In the genomic region with DNA sequence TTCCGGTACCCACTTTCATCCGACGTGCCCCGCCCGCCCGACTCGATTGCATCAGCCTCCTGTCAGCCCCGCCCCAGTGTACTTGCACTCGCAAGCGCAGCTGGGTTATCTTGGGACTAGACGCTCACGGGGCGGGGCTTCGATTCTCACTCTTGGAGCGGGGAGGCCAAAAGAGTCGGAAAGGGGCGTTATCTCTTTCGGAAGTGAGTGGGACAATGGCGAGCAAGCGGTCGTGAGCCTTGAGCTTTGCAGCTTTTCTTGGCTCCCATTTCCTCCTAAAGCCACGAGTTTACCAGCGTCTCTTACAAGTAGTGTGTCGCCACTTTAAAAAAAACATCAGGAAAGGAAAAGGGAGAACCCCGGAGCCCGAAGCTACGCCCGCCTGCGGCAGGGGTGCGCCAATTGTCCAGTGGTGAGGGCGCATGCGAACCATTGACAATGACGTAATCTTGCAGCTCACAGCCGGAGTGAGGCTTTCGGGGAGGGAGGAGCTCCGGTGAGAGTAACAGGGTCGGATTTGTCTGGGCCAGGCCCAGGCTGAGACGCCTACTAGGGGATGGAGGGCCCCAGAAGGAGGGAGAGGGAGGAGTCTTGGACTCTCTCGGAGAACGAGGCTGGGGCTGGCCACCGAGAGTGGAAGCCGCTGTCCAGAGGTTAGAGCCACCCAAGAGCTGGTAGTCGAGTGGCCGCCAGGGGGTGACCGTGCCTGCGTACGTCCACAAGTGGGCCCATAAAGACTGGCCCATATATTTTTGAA, we compare ENCODE assay signal across 1 cellular context.
A peak's percentile ranks its signal among the peaks of the same experiment; 100 is the strongest.
TF ChIP-seq lines count a peak whose summit lies in the region.

No MANE protein-coding gene starts in this region.

TF ChIP-seq in GM12878, 131 proteins besides CTCF, POLR2A, EP300 and RAD21 (continued from another document and continues in another):
- TF ChIP-seq, protein P1, sequence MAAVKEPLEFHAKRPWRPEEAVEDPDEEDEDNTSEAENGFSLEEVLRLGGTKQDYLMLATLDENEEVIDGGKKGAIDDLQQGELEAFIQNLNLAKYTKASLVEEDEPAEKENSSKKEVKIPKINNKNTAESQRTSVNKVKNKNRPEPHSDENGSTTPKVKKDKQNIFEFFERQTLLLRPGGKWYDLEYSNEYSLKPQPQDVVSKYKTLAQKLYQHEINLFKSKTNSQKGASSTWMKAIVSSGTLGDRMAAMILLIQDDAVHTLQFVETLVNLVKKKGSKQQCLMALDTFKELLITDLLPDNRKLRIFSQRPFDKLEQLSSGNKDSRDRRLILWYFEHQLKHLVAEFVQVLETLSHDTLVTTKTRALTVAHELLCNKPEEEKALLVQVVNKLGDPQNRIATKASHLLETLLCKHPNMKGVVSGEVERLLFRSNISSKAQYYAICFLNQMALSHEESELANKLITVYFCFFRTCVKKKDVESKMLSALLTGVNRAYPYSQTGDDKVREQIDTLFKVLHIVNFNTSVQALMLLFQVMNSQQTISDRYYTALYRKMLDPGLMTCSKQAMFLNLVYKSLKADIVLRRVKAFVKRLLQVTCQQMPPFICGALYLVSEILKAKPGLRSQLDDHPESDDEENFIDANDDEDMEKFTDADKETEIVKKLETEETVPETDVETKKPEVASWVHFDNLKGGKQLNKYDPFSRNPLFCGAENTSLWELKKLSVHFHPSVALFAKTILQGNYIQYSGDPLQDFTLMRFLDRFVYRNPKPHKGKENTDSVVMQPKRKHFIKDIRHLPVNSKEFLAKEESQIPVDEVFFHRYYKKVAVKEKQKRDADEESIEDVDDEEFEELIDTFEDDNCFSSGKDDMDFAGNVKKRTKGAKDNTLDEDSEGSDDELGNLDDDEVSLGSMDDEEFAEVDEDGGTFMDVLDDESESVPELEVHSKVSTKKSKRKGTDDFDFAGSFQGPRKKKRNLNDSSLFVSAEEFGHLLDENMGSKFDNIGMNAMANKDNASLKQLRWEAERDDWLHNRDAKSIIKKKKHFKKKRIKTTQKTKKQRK (IDR thresholded peaks at IDR 0.05; ENCODE audit: low read depth, low read length) = no peak
- TF ChIP-seq IKZF2 (IDR thresholded peaks at IDR 0.05) (peak in 1 of 2 experiments; percentile 7; a peak in 2 of 4 replicates), MEF2B (IDR thresholded peaks at IDR 0.05; ENCODE audit: partially characterized antibody, poor library complexity, severe bottlenecking) (no peak), CHD2 (IDR thresholded peaks at IDR 0.05; ENCODE audit: borderline replicate concordance, low read depth, low read length) (no peak; the same call in 1 of the 2 replicates), BRCA1 (IDR thresholded peaks at IDR 0.05; ENCODE audit: low read depth, low read length) (no peak), BHLHE40 (IDR thresholded peaks at IDR 0.05; ENCODE audit: borderline replicate concordance in 1 of 2, low read depth in 2 of 2, low read length in 1 of 2) (no peak), ZNF622 (IDR thresholded peaks at IDR 0.05) (no peak), EZH2 (IDR thresholded peaks at IDR 0.05; ENCODE audit: borderline replicate concordance, control insufficient read depth, low read depth, low read length) (no peak), STAT3 (IDR thresholded peaks at IDR 0.05; ENCODE audit: low read depth, low read length) (no peak), MYB (IDR thresholded peaks at IDR 0.05; ENCODE audit: borderline replicate concordance, low read depth, low read length) (no peak), MYC (IDR thresholded peaks at IDR 0.05; ENCODE audit: insufficient read depth, insufficient read length, insufficient replicate concordance, low read length, severe bottlenecking) (no peak), TARDBP (IDR thresholded peaks at IDR 0.05; ENCODE audit: borderline replicate concordance) (no peak), CHD4 (IDR thresholded peaks at IDR 0.05) (no peak), TCF3 (IDR thresholded peaks at IDR 0.05; ENCODE audit: borderline replicate concordance, insufficient read depth, low read depth, low read length) (no peak), LARP7 (IDR thresholded peaks at IDR 0.05) (no peak), SREBF2 (IDR thresholded peaks at IDR 0.05; ENCODE audit: low read length) (no peak), BMI1 (IDR thresholded peaks at IDR 0.05; ENCODE audit: borderline replicate concordance) (no peak), TCF12 (IDR thresholded peaks at IDR 0.05; ENCODE audit: low read depth, low read length) (peak; percentile 55; the same call in 1 of the 2 replicates), SPI1 (IDR thresholded peaks at IDR 0.05; ENCODE audit: borderline replicate concordance, insufficient read depth, low read depth, low read length) (no peak), ZNF217 (IDR thresholded peaks at IDR 0.05) (no peak), CBX3 (IDR thresholded peaks at IDR 0.05; ENCODE audit: borderline replicate concordance, low read depth) (no peak), HDAC2 (IDR thresholded peaks at IDR 0.05) (no peak), SIN3A (IDR thresholded peaks at IDR 0.05; ENCODE audit: low read depth, low read length) (no peak), HDAC6 (IDR thresholded peaks at IDR 0.05; ENCODE audit: unreplicated experiment) (no peak), NR2C2 (IDR thresholded peaks at IDR 0.05; ENCODE audit: borderline replicate concordance, control insufficient read depth, insufficient read length, low read depth) (no peak), PML (IDR thresholded peaks at IDR 0.05; ENCODE audit: low read length) (peak; percentile 54; the same call in 1 of the 2 replicates), KDM1A (IDR thresholded peaks at IDR 0.05; ENCODE audit: borderline replicate concordance) (no peak), ETV6 (conservative IDR thresholded peaks at IDR 0.05 in 1 of 2, IDR thresholded peaks at IDR 0.05 in 1 of 2; ENCODE audit: borderline replicate concordance in 1 of 2, low read depth in 1 of 2) (no peak), TAF1 (IDR thresholded peaks at IDR 0.05; ENCODE audit: borderline replicate concordance, low read depth, low read length) (peak; percentile 65; the same call in 1 of the 2 replicates), POLR2AphosphoS2 (IDR thresholded peaks at IDR 0.05; ENCODE audit: low read depth, low read length) (no peak)
- TF ChIP-seq, protein P2, sequence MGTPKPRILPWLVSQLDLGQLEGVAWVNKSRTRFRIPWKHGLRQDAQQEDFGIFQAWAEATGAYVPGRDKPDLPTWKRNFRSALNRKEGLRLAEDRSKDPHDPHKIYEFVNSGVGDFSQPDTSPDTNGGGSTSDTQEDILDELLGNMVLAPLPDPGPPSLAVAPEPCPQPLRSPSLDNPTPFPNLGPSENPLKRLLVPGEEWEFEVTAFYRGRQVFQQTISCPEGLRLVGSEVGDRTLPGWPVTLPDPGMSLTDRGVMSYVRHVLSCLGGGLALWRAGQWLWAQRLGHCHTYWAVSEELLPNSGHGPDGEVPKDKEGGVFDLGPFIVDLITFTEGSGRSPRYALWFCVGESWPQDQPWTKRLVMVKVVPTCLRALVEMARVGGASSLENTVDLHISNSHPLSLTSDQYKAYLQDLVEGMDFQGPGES (IDR thresholded peaks at IDR 0.05) = no peak
- TF ChIP-seq, protein P3, sequence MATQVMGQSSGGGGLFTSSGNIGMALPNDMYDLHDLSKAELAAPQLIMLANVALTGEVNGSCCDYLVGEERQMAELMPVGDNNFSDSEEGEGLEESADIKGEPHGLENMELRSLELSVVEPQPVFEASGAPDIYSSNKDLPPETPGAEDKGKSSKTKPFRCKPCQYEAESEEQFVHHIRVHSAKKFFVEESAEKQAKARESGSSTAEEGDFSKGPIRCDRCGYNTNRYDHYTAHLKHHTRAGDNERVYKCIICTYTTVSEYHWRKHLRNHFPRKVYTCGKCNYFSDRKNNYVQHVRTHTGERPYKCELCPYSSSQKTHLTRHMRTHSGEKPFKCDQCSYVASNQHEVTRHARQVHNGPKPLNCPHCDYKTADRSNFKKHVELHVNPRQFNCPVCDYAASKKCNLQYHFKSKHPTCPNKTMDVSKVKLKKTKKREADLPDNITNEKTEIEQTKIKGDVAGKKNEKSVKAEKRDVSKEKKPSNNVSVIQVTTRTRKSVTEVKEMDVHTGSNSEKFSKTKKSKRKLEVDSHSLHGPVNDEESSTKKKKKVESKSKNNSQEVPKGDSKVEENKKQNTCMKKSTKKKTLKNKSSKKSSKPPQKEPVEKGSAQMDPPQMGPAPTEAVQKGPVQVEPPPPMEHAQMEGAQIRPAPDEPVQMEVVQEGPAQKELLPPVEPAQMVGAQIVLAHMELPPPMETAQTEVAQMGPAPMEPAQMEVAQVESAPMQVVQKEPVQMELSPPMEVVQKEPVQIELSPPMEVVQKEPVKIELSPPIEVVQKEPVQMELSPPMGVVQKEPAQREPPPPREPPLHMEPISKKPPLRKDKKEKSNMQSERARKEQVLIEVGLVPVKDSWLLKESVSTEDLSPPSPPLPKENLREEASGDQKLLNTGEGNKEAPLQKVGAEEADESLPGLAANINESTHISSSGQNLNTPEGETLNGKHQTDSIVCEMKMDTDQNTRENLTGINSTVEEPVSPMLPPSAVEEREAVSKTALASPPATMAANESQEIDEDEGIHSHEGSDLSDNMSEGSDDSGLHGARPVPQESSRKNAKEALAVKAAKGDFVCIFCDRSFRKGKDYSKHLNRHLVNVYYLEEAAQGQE (IDR thresholded peaks at IDR 0.05; ENCODE audit: low read depth, low read length) = no peak; the same call in 1 of the 2 replicates
- TF ChIP-seq, protein P4, sequence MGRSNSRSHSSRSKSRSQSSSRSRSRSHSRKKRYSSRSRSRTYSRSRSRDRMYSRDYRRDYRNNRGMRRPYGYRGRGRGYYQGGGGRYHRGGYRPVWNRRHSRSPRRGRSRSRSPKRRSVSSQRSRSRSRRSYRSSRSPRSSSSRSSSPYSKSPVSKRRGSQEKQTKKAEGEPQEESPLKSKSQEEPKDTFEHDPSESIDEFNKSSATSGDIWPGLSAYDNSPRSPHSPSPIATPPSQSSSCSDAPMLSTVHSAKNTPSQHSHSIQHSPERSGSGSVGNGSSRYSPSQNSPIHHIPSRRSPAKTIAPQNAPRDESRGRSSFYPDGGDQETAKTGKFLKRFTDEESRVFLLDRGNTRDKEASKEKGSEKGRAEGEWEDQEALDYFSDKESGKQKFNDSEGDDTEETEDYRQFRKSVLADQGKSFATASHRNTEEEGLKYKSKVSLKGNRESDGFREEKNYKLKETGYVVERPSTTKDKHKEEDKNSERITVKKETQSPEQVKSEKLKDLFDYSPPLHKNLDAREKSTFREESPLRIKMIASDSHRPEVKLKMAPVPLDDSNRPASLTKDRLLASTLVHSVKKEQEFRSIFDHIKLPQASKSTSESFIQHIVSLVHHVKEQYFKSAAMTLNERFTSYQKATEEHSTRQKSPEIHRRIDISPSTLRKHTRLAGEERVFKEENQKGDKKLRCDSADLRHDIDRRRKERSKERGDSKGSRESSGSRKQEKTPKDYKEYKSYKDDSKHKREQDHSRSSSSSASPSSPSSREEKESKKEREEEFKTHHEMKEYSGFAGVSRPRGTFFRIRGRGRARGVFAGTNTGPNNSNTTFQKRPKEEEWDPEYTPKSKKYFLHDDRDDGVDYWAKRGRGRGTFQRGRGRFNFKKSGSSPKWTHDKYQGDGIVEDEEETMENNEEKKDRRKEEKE (IDR thresholded peaks at IDR 0.05) = no peak
- TF ChIP-seq, protein P5, sequence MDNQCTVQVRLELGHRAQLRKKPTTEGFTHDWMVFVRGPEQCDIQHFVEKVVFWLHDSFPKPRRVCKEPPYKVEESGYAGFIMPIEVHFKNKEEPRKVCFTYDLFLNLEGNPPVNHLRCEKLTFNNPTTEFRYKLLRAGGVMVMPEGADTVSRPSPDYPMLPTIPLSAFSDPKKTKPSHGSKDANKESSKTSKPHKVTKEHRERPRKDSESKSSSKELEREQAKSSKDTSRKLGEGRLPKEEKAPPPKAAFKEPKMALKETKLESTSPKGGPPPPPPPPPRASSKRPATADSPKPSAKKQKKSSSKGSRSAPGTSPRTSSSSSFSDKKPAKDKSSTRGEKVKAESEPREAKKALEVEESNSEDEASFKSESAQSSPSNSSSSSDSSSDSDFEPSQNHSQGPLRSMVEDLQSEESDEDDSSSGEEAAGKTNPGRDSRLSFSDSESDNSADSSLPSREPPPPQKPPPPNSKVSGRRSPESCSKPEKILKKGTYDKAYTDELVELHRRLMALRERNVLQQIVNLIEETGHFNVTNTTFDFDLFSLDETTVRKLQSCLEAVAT (IDR thresholded peaks at IDR 0.05) = no peak
- TF ChIP-seq, protein P6, sequence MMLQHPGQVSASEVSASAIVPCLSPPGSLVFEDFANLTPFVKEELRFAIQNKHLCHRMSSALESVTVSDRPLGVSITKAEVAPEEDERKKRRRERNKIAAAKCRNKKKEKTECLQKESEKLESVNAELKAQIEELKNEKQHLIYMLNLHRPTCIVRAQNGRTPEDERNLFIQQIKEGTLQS (IDR thresholded peaks at IDR 0.05; ENCODE audit: borderline replicate concordance, extremely low read depth, low read depth, low read length) = no peak
- TF ChIP-seq, protein P7, sequence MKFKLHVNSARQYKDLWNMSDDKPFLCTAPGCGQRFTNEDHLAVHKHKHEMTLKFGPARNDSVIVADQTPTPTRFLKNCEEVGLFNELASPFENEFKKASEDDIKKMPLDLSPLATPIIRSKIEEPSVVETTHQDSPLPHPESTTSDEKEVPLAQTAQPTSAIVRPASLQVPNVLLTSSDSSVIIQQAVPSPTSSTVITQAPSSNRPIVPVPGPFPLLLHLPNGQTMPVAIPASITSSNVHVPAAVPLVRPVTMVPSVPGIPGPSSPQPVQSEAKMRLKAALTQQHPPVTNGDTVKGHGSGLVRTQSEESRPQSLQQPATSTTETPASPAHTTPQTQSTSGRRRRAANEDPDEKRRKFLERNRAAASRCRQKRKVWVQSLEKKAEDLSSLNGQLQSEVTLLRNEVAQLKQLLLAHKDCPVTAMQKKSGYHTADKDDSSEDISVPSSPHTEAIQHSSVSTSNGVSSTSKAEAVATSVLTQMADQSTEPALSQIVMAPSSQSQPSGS (IDR thresholded peaks at IDR 0.05; ENCODE audit: low read length) = peak; percentile 88
